In the genomic region with DNA sequence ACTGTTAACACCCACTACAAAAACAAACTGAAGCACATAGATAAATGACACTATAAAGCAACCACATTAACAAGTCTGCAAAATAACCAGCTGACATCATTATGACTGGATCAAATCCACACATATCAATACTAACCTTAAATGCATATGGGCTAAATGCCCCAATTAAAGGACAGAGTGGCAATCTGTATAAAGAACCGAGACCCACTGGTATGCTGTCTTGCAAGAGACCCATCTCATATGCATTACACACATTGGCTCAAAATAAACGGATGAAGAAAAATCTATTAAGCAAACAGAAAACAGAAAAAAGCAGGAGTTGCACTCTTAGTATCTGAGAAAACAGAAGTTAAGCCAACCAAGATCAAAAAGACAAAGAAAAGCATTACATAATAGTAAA, we compare ENCODE assay signal across 8 cellular contexts.
"Had no signal": no experiment of that assay in that cellular context is flagged by ENCODE, and none has a peak within 500 bp of the region (broad histone marks: within the 10 kb centered on the region; RNA-seq: fewer than 3 reads in every experiment).

No MANE protein-coding gene starts in this region.

- H3K9me3 ChIP-seq: HAP-1 had no signal

- DNase-seq: GM23248, GOT3, H7, H9, HCEC 1CT, HFFc6 had no signal

- H3K4me3 ChIP-seq: GM23248, GM23338, HAP-1 had no signal

- H3K27ac ChIP-seq: GM23248 had no signal

- H3K36me3 ChIP-seq: HAP-1 had no signal

- H3K4me1 ChIP-seq: HAP-1 had no signal
